Comparison of ENCODE assay signal across 15 cellular contexts in the genomic region with DNA sequence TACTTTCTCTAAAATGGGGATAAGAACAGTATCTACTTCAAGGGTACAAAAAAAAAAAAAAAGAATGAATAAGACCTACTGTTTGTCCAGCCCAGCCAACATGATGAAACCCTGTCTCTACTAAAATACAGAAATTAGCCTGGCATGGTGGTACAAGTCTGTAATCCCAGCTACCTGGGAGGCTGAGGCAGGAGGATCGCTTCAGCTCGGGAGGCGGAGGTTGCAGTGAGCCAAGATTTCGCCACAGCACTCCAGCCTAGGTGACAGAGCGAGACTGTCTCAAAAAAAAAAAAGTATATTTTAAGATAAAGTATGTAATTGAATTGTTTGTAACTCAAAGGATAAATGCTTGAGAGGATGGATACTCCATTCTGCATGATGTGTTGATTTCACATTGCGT. TPM values are rescaled to one million over a fixed set of nuclear protein-coding genes. Genes with fewer than 3 reads are reported as not detected.
A peak's percentile ranks its signal among the peaks of the same experiment; 100 is the strongest.
DNase-seq lines count a peak whose midpoint lies in the region; ATAC-seq, FAIRE-seq and TF ChIP-seq lines count a peak whose summit lies in the region.
"Had no signal": no experiment of that assay in that cellular context is flagged by ENCODE, and none has a peak within 500 bp of the region (broad histone marks: within the 10 kb centered on the region; RNA-seq: fewer than 3 reads in every experiment).

No MANE protein-coding gene starts in this region.

- no peak for FAIRE-seq in HepG2 (lab: Jason Lieb, UNC)
- FAIRE-seq: keratinocyte had no signal

- peak overlapping the region; percentile 96 for H3K4me2 ChIP-seq in HepG2 (ENCODE audit: low read depth, low read length)

- no peak overlapping the region for H2AFZ ChIP-seq in HepG2 (ENCODE audit: low read length)

- H3K4me3 Mint-ChIP-seq in glutamatergic neuron (ENCODE audit: unreplicated experiment) = peak overlapping the region; percentile 93

- no peak for TF ChIP-seq EP300 in HepG2 (IDR thresholded peaks at IDR 0.05; ENCODE audit: low read depth in 2 of 2, low read length in 2 of 2)
- no peak for TF ChIP-seq EP300 in HepG2 (CRISPR knock-in tag; IDR thresholded peaks at IDR 0.05; ENCODE audit: borderline replicate concordance)

- H3K9ac ChIP-seq in HepG2 (ENCODE audit: insufficient read depth, low read depth, low read length) = peak overlapping the region; percentile 99; the same call in 1 of the 2 replicates
- H3K9ac ChIP-seq in SK-N-MC (ENCODE audit: insufficient read length) = no peak overlapping the region

- peaks cover 11% of the 10 kb centered on the region for H3K27me3 Mint-ChIP-seq in glutamatergic neuron (ENCODE audit: unreplicated experiment)

- TF ChIP-seq POLR2A in HepG2 (IDR thresholded peaks at IDR 0.05; ENCODE audit: insufficient read depth in 1 of 2, low read depth in 2 of 2, low read length in 2 of 2) = no peak
- no peak for TF ChIP-seq POLR2A in right lobe of liver (IDR thresholded peaks at IDR 0.05)

- BruUV-seq in HepG2 (replicated peaks; lab: Mats Ljungman, UMichigan) = no TSS peak

- 0 out of 5 replicates have a peak, but pooled peaks cover 0 to 4% of the 10 kb centered on the region in 2 experiments for H3K36me3 ChIP-seq in HepG2 (replicated peaks in 1 of 2; ENCODE audit: control insufficient read depth in 1 of 2, insufficient read depth in 2 of 2, low read length in 2 of 2)
- no peaks in the 10 kb centered on the region for H3K36me3 ChIP-seq in right lobe of liver
- no peaks in the 10 kb centered on the region for H3K36me3 ChIP-seq in SK-N-MC (ENCODE audit: insufficient read depth, low read length)
- H3K36me3 ChIP-seq in H7 (replicated peaks; ENCODE audit: control insufficient read depth, insufficient read depth, low read length) = no peaks in the 10 kb centered on the region
- H3K36me3 ChIP-seq: prostate gland, thyroid gland had no signal

- intact Hi-C loops in HepG2 (cut with micrococcal nuclease; ENCODE audit: unreplicated experiment) = loop anchor here (5.0 kb wide), 3 partner anchors 37 to 137 kb away; partner anchors contain the start of genes ANKS1A, SNRPC and TAF11
- intact Hi-C loops in right lobe of liver (cut with DNase I) = no loop called here
- intact Hi-C loops in posterior cingulate gyrus (cut with DNase I) = loop anchor here (5.0 kb wide), 1 partner anchor 37 kb away; the partner anchor contains the start of gene SNRPC
- intact Hi-C loops in left colon (cut with DNase I, micrococcal nuclease) = no loop called here

- H3K4me3 ChIP-seq in HepG2 (replicated peaks in 1 of 3; ENCODE audit: insufficient read depth in 1 of 3, low read depth in 2 of 3, low read length in 3 of 3) (peak overlapping the region in 2 of 3 experiments; percentile 88 to 100; a peak in 3 of 6 replicates), right lobe of liver (no peak overlapping the region), SK-N-MC (peak overlapping the region; percentile 88; the same call in 1 of the 2 replicates), H7 (ENCODE audit: insufficient read depth, low read depth, low read length) (no peak overlapping the region)

- H3K4me1 Mint-ChIP-seq in glutamatergic neuron (ENCODE audit: low read depth, unreplicated experiment) = peaks cover 8% of the 10 kb centered on the region

- 97% methylated on average over 6 of the region's 6 CpGs for WGBS in HepG2 (ENCODE audit: low lambda C conversion rate)
- WGBS in right lobe of liver (ENCODE audit: insufficient coverage, low coverage, low lambda C conversion rate, missing lambda C conversion rate) = 97% methylated on average over 6 of the region's 6 CpGs

- CTCF ChIA-PET in HepG2 (lab: Yijun Ruan, JAX; ENCODE audit: low intra/inter-chr PET ratio, low total read pairs) = no interaction called here

- H3K4me1 ChIP-seq in HepG2 (ENCODE audit: insufficient read depth, low read length) (peaks cover 69% of the 10 kb centered on the region), right lobe of liver (peaks cover 0 to 21% (median 9%) of the 10 kb centered on the region in 4 donors)
- H3K4me1 ChIP-seq: prostate gland had no signal

- peaks cover 4% of the 10 kb centered on the region for H3K9me3 Mint-ChIP-seq in glutamatergic neuron (ENCODE audit: unreplicated experiment)

- TF ChIP-seq CTCF in HepG2 (CRISPR knock-in tag; IDR thresholded peaks at IDR 0.05) (no peak), right lobe of liver (IDR thresholded peaks at IDR 0.05) (no peak), glutamatergic neuron (IDR thresholded peaks at IDR 0.05; ENCODE audit: partially characterized antibody, unreplicated experiment) (no peak)

- H4K20me1 ChIP-seq in HepG2 (ENCODE audit: insufficient read depth, low read length) = peaks cover 6% of the 10 kb centered on the region

- no peaks in the 10 kb centered on the region; a peak in 1 of 5 replicates for H3K27me3 ChIP-seq in HepG2 (ENCODE audit: control insufficient read depth in 1 of 2, insufficient read depth in 2 of 2, low read length in 2 of 2)
- no peaks in the 10 kb centered on the region for H3K27me3 ChIP-seq in right lobe of liver
- H3K27me3 ChIP-seq in H7 (ENCODE audit: control insufficient read depth, insufficient read depth, low read length) = no peaks in the 10 kb centered on the region
- H3K27me3 ChIP-seq: thyroid gland had no signal

- ATAC-seq in HepG2 (no peak), right lobe of liver (no peak), left colon (no peak)

- POLR2A ChIA-PET in HepG2 (lab: Yijun Ruan, JAX) = interaction anchor here (3.4 kb wide), 1 partner anchor 37 kb away, joined by 38 read pairs; the partner anchor contains the start of gene SNRPC

- peak overlapping the region; percentile 48 for H3K27ac Mint-ChIP-seq in glutamatergic neuron (ENCODE audit: unreplicated experiment)

- H3K79me2 ChIP-seq in HepG2 (ENCODE audit: insufficient read depth, low read length) = peaks cover 65% of the 10 kb centered on the region

- no peak for TF ChIP-seq RAD21 in HepG2 (CRISPR knock-in tag; IDR thresholded peaks at IDR 0.05)

- H3K27ac ChIP-seq in HepG2 (ENCODE audit: extremely low read length, insufficient read depth, low read length) (no peak overlapping the region), right lobe of liver (no peak overlapping the region), SK-N-MC (no peak overlapping the region)

- DNase-seq in HepG2 (ENCODE audit: low spot score) (no peak), right lobe of liver (no peak), SK-N-MC (ENCODE audit: low read depth, low spot score) (no peak), glutamatergic neuron (no peak), posterior cingulate gyrus (no peak), H7 (no peak), left colon (no peak), cortex of kidney (lab: John Stamatoyannopoulos, UW) (no peak)
- DNase-seq: activated CD4-positive, alpha-beta T cell treated with anti-CD3 and anti-CD28 coated beads for 4 hours; activated naive CD4-positive, alpha-beta T cell treated with anti-CD3 and anti-CD28 coated beads, Interleukin-2, amount 50 U/mL, for 16 hours; cerebellar nuclear complex; NCI-H1105; thyroid gland had no signal

- in situ Hi-C loops in HepG2 (cut with HindIII; ENCODE audit: extremely low pct_ligation_motif_present, low pct_unique_long_range_greater_than_20kb) = no loop called here

- no peaks in the 10 kb centered on the region for H3K9me3 ChIP-seq in HepG2 (ENCODE audit: low read length)
- no peaks in the 10 kb centered on the region for H3K9me3 ChIP-seq in right lobe of liver
- H3K9me3 ChIP-seq in SK-N-MC (ENCODE audit: low read depth, low read length) = no peaks in the 10 kb centered on the region
- H3K9me3 ChIP-seq: prostate gland, thyroid gland had no signal

- H3K36me3 Mint-ChIP-seq in glutamatergic neuron (ENCODE audit: unreplicated experiment) = no peaks in the 10 kb centered on the region

RNA-seq across cellular contexts. Expression of gene BLTP3A, which starts 2.0 kb away (rescaled TPM):
- total RNA-seq in HepG2 (2016; rRNA removed; fragmentation: Illumina TruSeq; extraction: Trizol) (24.0 and 39.3 TPM in 2 replicates), right lobe of liver (1 to 10 TPM; 5.1 to 9.2 (median 7.8) TPM), glutamatergic neuron (ENCODE audit: unreplicated experiment) (27.8 TPM), left colon (1 to 10 TPM; 7.5 to 9.7 TPM)
- total RNA-seq in HepG2 (2016; cell fraction: cytosol; rRNA removed; fragmentation: Illumina TruSeq; extraction: Trizol; ENCODE audit: low read depth) = 3.3 and 3.4 TPM in 2 replicates
- total RNA-seq in HepG2 (2016; cell fraction: insoluble cytoplasmic fraction; rRNA removed; fragmentation: Illumina TruSeq; extraction: Trizol) = 23.0 and 35.8 TPM in 2 replicates
- 12.6 and 13.4 TPM in 2 replicates for total RNA-seq in HepG2 (2016; cell fraction: membrane; rRNA removed; fragmentation: Illumina TruSeq; extraction: Trizol)
- 23.1 and 25.2 TPM in 2 replicates for total RNA-seq in HepG2 (2016; cell fraction: nucleus; rRNA removed; fragmentation: Illumina TruSeq; extraction: Trizol)
- 21.3 and 22.1 TPM in 2 replicates for polyA plus RNA-seq in HepG2 (2011; rRNA removed)
- 15.5 and 17.2 TPM in 2 replicates for polyA plus RNA-seq in HepG2 (2011; cell fraction: cytosol; rRNA removed)
- polyA plus RNA-seq in HepG2 (2011; cell fraction: nucleus; rRNA removed) = 16.7 and 19.3 TPM in 2 replicates
- 19.5 and 21.0 TPM in 2 replicates for polyA plus RNA-seq in HepG2 (2012)
- 1.2 and 1.3 TPM in 2 replicates for polyA plus RNA-seq in HepG2 (2016; cell fraction: cytosol; fragmentation: Illumina TruSeq; extraction: Trizol; ENCODE audit: low read depth)
- polyA plus RNA-seq in HepG2 (2016; cell fraction: insoluble cytoplasmic fraction; fragmentation: Illumina TruSeq; extraction: Trizol; ENCODE audit: low read depth) = 21.1 and 22.6 TPM in 2 replicates
- 3.2 and 3.9 TPM in 2 replicates for polyA plus RNA-seq in HepG2 (2016; cell fraction: membrane; fragmentation: Illumina TruSeq; extraction: Trizol; ENCODE audit: low read depth)
- polyA plus RNA-seq in HepG2 (2016; cell fraction: nucleus; fragmentation: Illumina TruSeq; extraction: Trizol; ENCODE audit: insufficient read depth, low read depth) = 21.8 and 24.2 TPM in 2 replicates
- 55.6 and 84.9 TPM in 2 replicates for polyA minus RNA-seq in HepG2 (2011; rRNA and poly(A)+ RNA removed; ENCODE audit: low replicate concordance)
- 37.8 and 45.9 TPM in 2 replicates for polyA minus RNA-seq in HepG2 (2011; cell fraction: cytosol; rRNA and poly(A)+ RNA removed)
- polyA minus RNA-seq in HepG2 (2011; cell fraction: nucleus; rRNA and poly(A)+ RNA removed) = 30.8 and 44.8 TPM in 2 replicates
- 11.3 and 12.9 TPM in 2 replicates for total RNA-seq in H7 (2014; rRNA removed; shearing (Covaris generic))

RNA-seq across cellular contexts. Expression of gene SNRPC, which starts 36.6 kb away (rescaled TPM):
- total RNA-seq in HepG2 (2016; rRNA removed; fragmentation: Illumina TruSeq; extraction: Trizol) = 291 and 370 TPM in 2 replicates
- total RNA-seq in HepG2 (2016; cell fraction: cytosol; rRNA removed; fragmentation: Illumina TruSeq; extraction: Trizol; ENCODE audit: low read depth) = 161 and 169 TPM in 2 replicates
- 295 and 368 TPM in 2 replicates for total RNA-seq in HepG2 (2016; cell fraction: insoluble cytoplasmic fraction; rRNA removed; fragmentation: Illumina TruSeq; extraction: Trizol)
- total RNA-seq in HepG2 (2016; cell fraction: membrane; rRNA removed; fragmentation: Illumina TruSeq; extraction: Trizol) = 135 and 139 TPM in 2 replicates
- total RNA-seq in HepG2 (2016; cell fraction: nucleus; rRNA removed; fragmentation: Illumina TruSeq; extraction: Trizol) = 91.8 and 101 TPM in 2 replicates
- polyA plus RNA-seq in HepG2 (2011; rRNA removed) = 212 and 226 TPM in 2 replicates
- polyA plus RNA-seq in HepG2 (2011; cell fraction: cytosol; rRNA removed) = 294 and 326 TPM in 2 replicates
- 83.3 and 97.3 TPM in 2 replicates for polyA plus RNA-seq in HepG2 (2011; cell fraction: nucleus; rRNA removed)
- polyA plus RNA-seq in HepG2 (2012) = 181 and 228 TPM in 2 replicates
- 220 TPM in 2 replicates for polyA plus RNA-seq in HepG2 (2016; cell fraction: cytosol; fragmentation: Illumina TruSeq; extraction: Trizol; ENCODE audit: low read depth)
- 479 and 482 TPM in 2 replicates for polyA plus RNA-seq in HepG2 (2016; cell fraction: insoluble cytoplasmic fraction; fragmentation: Illumina TruSeq; extraction: Trizol; ENCODE audit: low read depth)
- polyA plus RNA-seq in HepG2 (2016; cell fraction: membrane; fragmentation: Illumina TruSeq; extraction: Trizol; ENCODE audit: low read depth) = 152 TPM in 2 replicates
- 204 and 206 TPM in 2 replicates for polyA plus RNA-seq in HepG2 (2016; cell fraction: nucleus; fragmentation: Illumina TruSeq; extraction: Trizol; ENCODE audit: insufficient read depth, low read depth)
- polyA minus RNA-seq in HepG2 (2011; rRNA and poly(A)+ RNA removed; ENCODE audit: low replicate concordance) = 113 and 123 TPM in 2 replicates
- 55.6 and 55.7 TPM in 2 replicates for polyA minus RNA-seq in HepG2 (2011; cell fraction: cytosol; rRNA and poly(A)+ RNA removed)
- 29.7 and 31.5 TPM in 2 replicates for polyA minus RNA-seq in HepG2 (2011; cell fraction: nucleus; rRNA and poly(A)+ RNA removed)
- total RNA-seq in right lobe of liver = 10 to 100 TPM; 29.6 to 61.3 (median 33.3) TPM
- 95.9 TPM for total RNA-seq in glutamatergic neuron (ENCODE audit: unreplicated experiment)
- total RNA-seq in H7 (2014; rRNA removed; shearing (Covaris generic)) = 191 and 232 TPM in 2 replicates
- total RNA-seq in left colon = 10 to 100 TPM; 54.8 to 60.7 TPM

Comparison
In these comparisons a context has a peak if more than half of its experiments do, and no peak if none do; other contexts are left out.
1. H3K4me3 ChIP-seq: peak in HepG2 (2 of 3) and SK-N-MC (single experiment); none in right lobe of liver (0 of 3) and H7 (single experiment).
2. intact Hi-C loops: an anchor here in HepG2 (5.0 kb wide) and posterior cingulate gyrus (5.0 kb wide); none called in right lobe of liver and left colon.